11 cellular contexts compared by ENCODE assay signal in genomic region chr5:179313849-179314521, GRCh38. TPM values are rescaled to one million over a fixed set of nuclear protein-coding genes. Genes with fewer than 3 reads are reported as not detected.
A peak's percentile ranks its signal among the peaks of the same experiment; 100 is the strongest.
DNase-seq lines count a peak whose midpoint lies in the region; ATAC-seq, FAIRE-seq and TF ChIP-seq lines count a peak whose summit lies in the region.
"Had no signal": no experiment of that assay in that cellular context is flagged by ENCODE, and none has a peak within 500 bp of the region (broad histone marks: within the 10 kb centered on the region; RNA-seq: fewer than 3 reads in every experiment).

No MANE protein-coding gene starts in this region.

- no peaks in the 10 kb centered on the region for H3K9me3 Mint-ChIP-seq in activated CD4-positive, alpha-beta T cell treated with anti-CD3 and anti-CD28 coated beads for 36 hours (ENCODE audit: low read depth)

- TF ChIP-seq CTCF in brain microvascular endothelial cell (IDR thresholded peaks at IDR 0.05; ENCODE audit: low read depth, low read length, missing control alignments): no peak
- no peak for TF ChIP-seq CTCF in kidney (IDR thresholded peaks at IDR 0.05; ENCODE audit: borderline replicate concordance, extremely low read depth, insufficient read depth)

- intact Hi-C loops in kidney (cut with DNase I): no loop called here
- intact Hi-C loops in activated CD4-positive, alpha-beta T cell treated with anti-CD3 and anti-CD28 coated beads for 36 hours (cut with DNase I, micrococcal nuclease): no loop called here

- H3K27ac ChIP-seq in brain microvascular endothelial cell: peak overlapping the region; percentile 33
- no peak overlapping the region for H3K27ac ChIP-seq in kidney (ENCODE audit: low read depth in 2 of 2, low read length in 2 of 2)

- peak; percentile 39 for DNase-seq in GOT3 (lab: John Stamatoyannopoulos, UW)
- DNase-seq in brain microvascular endothelial cell: no peak
- DNase-seq in kidney: peak; percentile 90
- DNase-seq in stromal cell of bone marrow (ENCODE audit: low read depth): peak; percentile 89
- DNase-seq in MV-4-11 (lab: John Stamatoyannopoulos, UW): no peak
- DNase-seq in HUDEP-2 (lab: John Stamatoyannopoulos, UW; ENCODE audit: unreplicated experiment in 76 of 76): no peak
- no peak for DNase-seq in KG1 (lab: John Stamatoyannopoulos, UW)
- no peak for DNase-seq in activated CD4-positive, alpha-beta T cell treated with anti-CD3 and anti-CD28 coated beads for 36 hours
- DNase-seq: activated naive CD4-positive, alpha-beta T cell treated with anti-CD3 and anti-CD28 coated beads, Interleukin-2, amount 50 U/mL, for 16 hours; NCI-H1417 had no signal

- no peaks in the 10 kb centered on the region for H3K27me3 ChIP-seq in brain microvascular endothelial cell (replicated peaks)

- H3K4me1 ChIP-seq in kidney (ENCODE audit: control insufficient read depth in 1 of 2, insufficient read depth in 1 of 2, low read depth in 1 of 2, low read length in 2 of 2): no peaks in the 10 kb centered on the region

- H3K27me3 Mint-ChIP-seq in activated CD4-positive, alpha-beta T cell treated with anti-CD3 and anti-CD28 coated beads for 36 hours: no peaks in the 10 kb centered on the region

- no peak for ATAC-seq in activated CD4-positive, alpha-beta T cell treated with anti-CD3 and anti-CD28 coated beads for 36 hours
- ATAC-seq: GM12878 had no signal

- in situ Hi-C loops in brain microvascular endothelial cell (cut with HindIII; ENCODE audit: low pct_ligation_motif_present, low sequenced_read_pairs): no loop called here

- CTCF ChIA-PET in activated CD4-positive, alpha-beta T cell treated with anti-CD3 and anti-CD28 coated beads for 36 hours (lab: Charles Lee): no interaction called here

- H3K4me1 Mint-ChIP-seq in activated CD4-positive, alpha-beta T cell treated with anti-CD3 and anti-CD28 coated beads for 36 hours: no peaks in the 10 kb centered on the region

- no peaks in the 10 kb centered on the region for H3K36me3 Mint-ChIP-seq in activated CD4-positive, alpha-beta T cell treated with anti-CD3 and anti-CD28 coated beads for 36 hours (ENCODE audit: low read depth)

- no peak overlapping the region for H3K4me3 ChIP-seq in brain microvascular endothelial cell (ENCODE audit: low read depth, low read length)
- no peak overlapping the region for H3K4me3 ChIP-seq in kidney (ENCODE audit: low read length in 2 of 2)
- H3K4me3 ChIP-seq: GM12878 had no signal

- H3K9me3 ChIP-seq in kidney (ENCODE audit: control insufficient read depth in 1 of 2, low read length in 2 of 2): no peaks in the 10 kb centered on the region

- FAIRE-seq in kidney (lab: Jason Lieb, UNC): no peak
- FAIRE-seq: GM12878 had no signal

- POLR2A ChIA-PET in activated CD4-positive, alpha-beta T cell treated with anti-CD3 and anti-CD28 coated beads for 36 hours (lab: Charles Lee): no interaction called here

- H3K27ac Mint-ChIP-seq in activated CD4-positive, alpha-beta T cell treated with anti-CD3 and anti-CD28 coated beads for 36 hours: no peak overlapping the region

- no peak overlapping the region for H3K4me3 Mint-ChIP-seq in activated CD4-positive, alpha-beta T cell treated with anti-CD3 and anti-CD28 coated beads for 36 hours

- H3K9ac ChIP-seq in kidney (ENCODE audit: low read length in 2 of 2): no peak overlapping the region

- H3K36me3 ChIP-seq in brain microvascular endothelial cell (replicated peaks) (no peaks in the 10 kb centered on the region), kidney (ENCODE audit: control insufficient read depth in 1 of 2, insufficient read depth in 2 of 2, low read length in 2 of 2) (no peaks in the 10 kb centered on the region)

RNA-seq across cellular contexts. Expression of gene ADAMTS2, which starts 31.3 kb away (rescaled TPM):
- total RNA-seq in kidney: 13.6 TPM
- 2.0 TPM for polyA plus RNA-seq in kidney (ENCODE audit: insufficient read depth, low read depth, low replicate concordance)
- not detected for total RNA-seq in activated CD4-positive, alpha-beta T cell treated with anti-CD3 and anti-CD28 coated beads for 36 hours

Comparison
In these comparisons a context has a peak if more than half of its experiments do, and no peak if none do; other contexts are left out.
1. DNase-seq: peak in GOT3 (single experiment), kidney (single experiment) and stromal cell of bone marrow (single experiment); none in brain microvascular endothelial cell (single experiment), MV-4-11 (single experiment), HUDEP-2 (0 of 76), KG1 (single experiment) and activated CD4-positive, alpha-beta T cell treated with anti-CD3 and anti-CD28 coated beads for 36 hours (single experiment).
2. RNA of gene ADAMTS2, which starts 31.3 kb away (total RNA-seq): 13.6 TPM in kidney (single experiment); not detected in activated CD4-positive, alpha-beta T cell treated with anti-CD3 and anti-CD28 coated beads for 36 hours; every median in the first group is over 10 times any median in the second.